In the genomic region with DNA sequence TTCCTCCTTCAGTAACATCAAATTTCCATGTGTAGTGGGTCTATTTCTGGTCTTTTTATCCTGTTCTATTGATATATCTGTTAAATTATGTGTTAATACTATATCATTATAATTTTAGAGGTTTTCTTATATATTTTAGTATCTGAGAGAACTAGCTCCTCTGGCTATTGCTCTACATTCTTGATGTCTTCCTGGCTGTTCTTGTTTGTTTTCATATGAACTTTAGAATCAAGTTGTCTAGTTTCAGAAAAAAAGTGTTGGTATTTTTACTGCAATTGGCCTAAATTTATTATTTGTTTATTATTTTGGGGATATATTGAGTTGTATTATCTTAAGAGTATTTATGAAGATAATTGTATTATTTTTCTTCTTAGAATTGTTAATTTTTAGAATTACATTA, we compare ENCODE assay signal across 11 cellular contexts.
"Had no signal": no experiment of that assay in that cellular context is flagged by ENCODE, and none has a peak within 500 bp of the region (broad histone marks: within the 10 kb centered on the region; RNA-seq: fewer than 3 reads in every experiment).

No MANE protein-coding gene starts in this region.

- H3K27ac ChIP-seq: GM23248 had no signal

- H3K4me1 ChIP-seq: HAP-1 had no signal

- DNase-seq: GM23248, GOT3, H7, H9, HCEC 1CT, HFFc6 had no signal

- H3K36me3 ChIP-seq: HAP-1 had no signal

- H3K4me3 ChIP-seq: GM23248, GM23338, HAP-1 had no signal

- H3K9me3 ChIP-seq: HAP-1 had no signal

- FAIRE-seq: H1, H54 had no signal

- ATAC-seq: GM23338, HCT116 had no signal
